Comparison of ENCODE assay signal across 15 cellular contexts in genomic region chr11:68501813-68502212, GRCh38. TPM values are rescaled to one million over a fixed set of nuclear protein-coding genes. Genes with fewer than 3 reads are reported as not detected.
DNase-seq lines count a peak whose midpoint lies in the region; ATAC-seq and TF ChIP-seq lines count a peak whose summit lies in the region.
"Had no signal": no experiment of that assay in that cellular context is flagged by ENCODE, and none has a peak within 500 bp of the region (broad histone marks: within the 10 kb centered on the region; RNA-seq: fewer than 3 reads in every experiment).

No MANE protein-coding gene starts in this region.

- H3K9me3 ChIP-seq in Panc1 (ENCODE audit: control insufficient read depth, insufficient read depth, low read depth, low read length) (no peaks in the 10 kb centered on the region), psoas muscle (no peaks in the 10 kb centered on the region)
- H3K9me3 ChIP-seq: HAP-1 had no signal

- WGBS in psoas muscle, 3 donors: 86 to 90% (median 87%) methylated on average over 6 of the region's 6 CpGs

- H3K4me3 Mint-ChIP-seq in effector memory CD8-positive, alpha-beta T cell: peak overlapping the region; percentile 12 to 69

- BruUV-seq in Panc1 (replicated peaks; lab: Mats Ljungman, UMichigan): TSS peak; percentile 2

- no peaks in the 10 kb centered on the region for H3K27me3 Mint-ChIP-seq in effector memory CD8-positive, alpha-beta T cell
- H3K27me3 Mint-ChIP-seq: CD4-positive, alpha-beta memory T cell had no signal

- in situ Hi-C loops in Panc1 (cut with HindIII; ENCODE audit: low pct_unique_long_range_greater_than_20kb, low sequenced_read_pairs): no loop called here

- H3K27me3 ChIP-seq in Panc1 (ENCODE audit: control insufficient read depth, insufficient read depth, low read length) (no peaks in the 10 kb centered on the region), psoas muscle (ENCODE audit: insufficient read depth in 3 of 3, low read length in 2 of 3) (no peaks in the 10 kb centered on the region)

- ATAC-seq in Panc1: no peak
- ATAC-seq in effector memory CD8-positive, alpha-beta T cell (replicated peaks): no peak
- ATAC-seq in psoas muscle: no peak
- no peak for ATAC-seq in HG03139 (IDR thresholded peaks at IDR 0.05; ENCODE audit: unreplicated experiment)
- ATAC-seq: K562 had no signal

- peaks cover 53% of the 10 kb centered on the region for H3K4me1 ChIP-seq in Panc1 (ENCODE audit: control insufficient read depth, insufficient read depth, low read length)
- peaks cover 94% of the 10 kb centered on the region for H3K4me1 ChIP-seq in psoas muscle

- no peak for DNase-seq in Panc1 (ENCODE audit: low read depth, low spot score)
- DNase-seq in effector memory CD8-positive, alpha-beta T cell: no peak
- DNase-seq in psoas muscle: no peak
- DNase-seq in DMS 273 (lab: John Stamatoyannopoulos, UW; ENCODE audit: unreplicated experiment): no peak
- DNase-seq in activated CD4-positive, alpha-beta T cell treated with anti-CD3 and anti-CD28 coated beads for 1 hour: no peak
- DNase-seq: ACHN; CD4-positive, alpha-beta memory T cell; DMS79 treated with DMSO at 0.1 percent for 48 hours; GF-D8; GM23248; IMR-90 had no signal

- H3K4me1 Mint-ChIP-seq in effector memory CD8-positive, alpha-beta T cell (ENCODE audit: low read depth in 2 of 2): peaks cover 46 to 81% of the 10 kb centered on the region in 2 donors

- H3K27ac ChIP-seq in Panc1 (ENCODE audit: low read length) (no peak overlapping the region), psoas muscle (peak overlapping the region; percentile 88)
- H3K27ac ChIP-seq: C4-2B, GM23248 had no signal

- peaks cover 8% of the 10 kb centered on the region for H3K36me3 Mint-ChIP-seq in effector memory CD8-positive, alpha-beta T cell (ENCODE audit: insufficient read depth)

- no peaks in the 10 kb centered on the region for H3K36me3 ChIP-seq in Panc1 (ENCODE audit: control insufficient read depth, insufficient read depth, low read length)
- H3K36me3 ChIP-seq in psoas muscle (ENCODE audit: insufficient read depth in 1 of 2, low read depth in 1 of 2): no peaks in the 10 kb centered on the region
- H3K36me3 ChIP-seq: HAP-1 had no signal

- POLR2A ChIA-PET in Panc1 (lab: Charles Lee): no interaction called here

- CTCF ChIA-PET in Panc1 (lab: Charles Lee): interaction anchor here (0.6 kb wide), 1 partner anchor 8 kb away, joined by 8 read pairs; no protein-coding TSS in a partner anchor

- TF ChIP-seq CTCF in Panc1 (IDR thresholded peaks at IDR 0.05) (no peak), psoas muscle (IDR thresholded peaks at IDR 0.05) (no peak)

- H3K9me3 Mint-ChIP-seq in effector memory CD8-positive, alpha-beta T cell: no peaks in the 10 kb centered on the region

- H3K27ac Mint-ChIP-seq in effector memory CD8-positive, alpha-beta T cell: peak overlapping the region in 1 of 2 donors; percentile 67

- intact Hi-C loops in Panc1 (cut with micrococcal nuclease; ENCODE audit: unreplicated experiment): no loop called here
- intact Hi-C loops in psoas muscle (cut with DNase I): loop anchor here in 1 of 2 donors (5.0 kb wide), 1 partner anchor 35 kb away; no protein-coding TSS in a partner anchor

- H3K4me3 ChIP-seq in Panc1 (ENCODE audit: low read depth in 2 of 2, low read length in 2 of 2): no peak overlapping the region
- no peak overlapping the region for H3K4me3 ChIP-seq in psoas muscle
- H3K4me3 ChIP-seq: GM23248, HAP-1, K562 had no signal

RNA-seq across cellular contexts. Expression of gene PPP6R3, which starts 41.3 kb away (rescaled TPM):
- total RNA-seq in Panc1 (2021; ENCODE audit: unreplicated experiment): 163 TPM
- polyA plus RNA-seq in Panc1 (2012; ENCODE audit: insufficient read length): 112 TPM
- total RNA-seq in psoas muscle: 100 to 1,000 TPM in 1 of 4 donors, 10 to 100 TPM in 3; 58.8 to 102 (median 70.2) TPM
- polyA plus RNA-seq in psoas muscle: 10 to 100 TPM; 19.7 to 43.2 (median 26.8) TPM
